In the genomic region with DNA sequence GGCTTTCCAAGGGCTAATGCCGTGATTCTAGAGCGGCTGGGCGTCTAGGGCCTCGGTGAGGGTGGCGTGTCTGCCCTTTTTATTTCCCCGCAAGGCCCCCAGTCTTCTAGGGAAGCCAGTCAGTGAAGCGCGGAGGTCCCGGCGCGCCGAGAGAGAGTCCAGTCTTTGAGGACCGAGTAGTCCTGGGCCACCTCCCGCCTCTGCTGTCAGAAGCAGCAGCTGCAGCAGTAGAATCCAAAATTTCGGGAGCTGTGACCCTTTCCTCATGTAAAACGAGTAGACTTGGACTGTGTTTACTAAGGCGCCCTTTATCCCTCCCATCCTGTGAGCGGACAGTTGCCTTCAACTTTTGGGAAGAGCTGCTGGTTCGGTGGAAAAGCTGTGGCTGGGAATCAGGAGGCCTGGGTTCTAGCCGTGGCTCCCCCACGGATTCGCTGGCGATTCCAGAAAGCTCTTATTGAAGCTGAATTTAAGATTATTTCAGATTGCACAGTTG, we compare ENCODE assay signal across 8 cellular contexts. TPM values are rescaled to one million over a fixed set of nuclear protein-coding genes. Genes with fewer than 3 reads are reported as not detected.
DNase-seq lines count a peak whose midpoint lies in the region; ATAC-seq and TF ChIP-seq lines count a peak whose summit lies in the region.
"Not testable (repeated sequence)": the region's sequence is repeated elsewhere in the genome, so short reads cannot be mapped to it uniquely, and the experiment has no call there.

No MANE protein-coding gene starts in this region.

- H3K9me2 ChIP-seq in Loucy (replicated peaks; ENCODE audit: low read depth, low read length) = not testable (repeated sequence)

- ATAC-seq in GM19035 (IDR thresholded peaks at IDR 0.05; ENCODE audit: unreplicated experiment) = peak; percentile 26
- ATAC-seq in HG02852 (IDR thresholded peaks at IDR 0.05; ENCODE audit: unreplicated experiment) = peak; percentile 35
- peak; percentile 47 for ATAC-seq in left lobe of liver
- ATAC-seq in gastrocnemius medialis = peak; percentile 47 to 49

- not testable (repeated sequence) for H3F3A ChIP-seq in Loucy (ENCODE audit: low read depth)

- TF ChIP-seq POLR2A in gastrocnemius medialis (IDR thresholded peaks at IDR 0.05) = peak in 1 of 2 donors; percentile 7

- peak overlapping the region; percentile 97 for H2AFZ ChIP-seq in Loucy (ENCODE audit: low read length)

- not testable (repeated sequence) for H3K27me3 ChIP-seq in AG04450 (ENCODE audit: control insufficient read depth, insufficient read depth, low read length); Loucy (ENCODE audit: insufficient read depth, low read length, poor library complexity, severe bottlenecking); effector memory CD4-positive, alpha-beta T cell (replicated peaks; ENCODE audit: control insufficient read depth, insufficient read depth, low read length, poor library complexity, severe bottlenecking); gastrocnemius medialis

- in situ Hi-C loops in gastrocnemius medialis (cut with MboI; ENCODE audit: low sequenced_read_pairs in 4 of 4) = loop anchor here in 1 of 4 donors (25.0 kb wide), 1 partner anchor 466 kb away; a partner anchor contains a TSS

- not testable (repeated sequence) for H3K36me3 Mint-ChIP-seq in activated CD4-positive, alpha-beta memory T cell treated with anti-CD3 and anti-CD28 coated beads for 36 hours

- H3K27me3 Mint-ChIP-seq in activated CD4-positive, alpha-beta memory T cell treated with anti-CD3 and anti-CD28 coated beads for 36 hours = not testable (repeated sequence)

- TF ChIP-seq CTCF in AG04450 (IDR thresholded peaks at IDR 0.05; ENCODE audit: low read depth, low read length); Loucy (conservative IDR thresholded peaks at IDR 0.05; ENCODE audit: low read length); gastrocnemius medialis (IDR thresholded peaks at IDR 0.05 in 4 of 5, conservative IDR thresholded peaks at IDR 0.05 in 1 of 5): not testable (repeated sequence)

- POLR2A ChIA-PET in AG04450 (lab: Yijun Ruan, JAX) = interaction anchor here (0.7 to 1.6 kb wide), 5 partner anchors 40 to 292 kb away, joined by 3 to 6 read pairs (median 4); no protein-coding TSS in a partner anchor
- POLR2A ChIA-PET in activated CD4-positive, alpha-beta memory T cell treated with anti-CD3 and anti-CD28 coated beads for 36 hours (lab: Charles Lee) = interaction anchor here (0.7 to 1.7 kb wide), 6 partner anchors 24 to 344 kb away, joined by 3 to 28 read pairs (median 3); a partner anchor contains a TSS

- H3K27ac ChIP-seq in AG04450 (ENCODE audit: low read depth, low read length) (peak overlapping the region; percentile 89), gastrocnemius medialis (peak overlapping the region; percentile 91 to 98 (median 97))
- H3K27ac ChIP-seq in effector memory CD4-positive, alpha-beta T cell (ENCODE audit: insufficient read depth, low read length, poor library complexity, severe bottlenecking) = peak overlapping the region; percentile 86

- intact Hi-C loops in activated CD4-positive, alpha-beta memory T cell treated with anti-CD3 and anti-CD28 coated beads for 36 hours (cut with micrococcal nuclease) = loop anchor here (1.0 to 5.0 kb wide), 4 partner anchors 42 to 344 kb away; a partner anchor contains a TSS
- intact Hi-C loops in gastrocnemius medialis (cut with DNase I; ENCODE audit: low total_unique reads) = loop anchor here (1.0 to 10.0 kb wide), 3 partner anchors 42 to 344 kb away; a partner anchor contains a TSS

- H3K4me2 ChIP-seq in Loucy (ENCODE audit: low read depth, low read length, poor library complexity, severe bottlenecking) = peak overlapping the region; percentile 95

- H3K4me1 ChIP-seq in Loucy (ENCODE audit: insufficient read depth, low read length, poor library complexity, severe bottlenecking) (peaks cover 45% of the 10 kb centered on the region), gastrocnemius medialis (peaks cover 17 to 19% of the 10 kb centered on the region in 2 donors)
- H3K4me1 ChIP-seq in effector memory CD4-positive, alpha-beta T cell (ENCODE audit: control insufficient read depth, insufficient read depth, low read length, poor library complexity, severe bottlenecking) = not testable (repeated sequence)

- H4K20me1 ChIP-seq in Loucy (ENCODE audit: insufficient read depth, low read length, poor library complexity, severe bottlenecking) = peaks cover 30% of the 10 kb centered on the region

- CTCF ChIA-PET in AG04450 (lab: Charles Lee) = interaction anchor here (0.5 to 1.1 kb wide), 7 partner anchors 18 to 488 kb away, joined by 3 to 4 read pairs (median 3); no protein-coding TSS in a partner anchor
- CTCF ChIA-PET in activated CD4-positive, alpha-beta memory T cell treated with anti-CD3 and anti-CD28 coated beads for 36 hours (lab: Charles Lee) = interaction anchor here (0.8 to 1.3 kb wide), 4 partner anchors 35 to 291 kb away, joined by 3 to 4 read pairs (median 3); no protein-coding TSS in a partner anchor

- H3K4me3 ChIP-seq in AG04450 (ENCODE audit: low read depth, low read length) (peak overlapping the region; percentile 82), Loucy (ENCODE audit: low read length, poor library complexity, severe bottlenecking) (peak overlapping the region; percentile 78), gastrocnemius medialis (peak overlapping the region; percentile 89 to 100 (median 96))
- peak overlapping the region; percentile 85 for H3K4me3 ChIP-seq in effector memory CD4-positive, alpha-beta T cell (ENCODE audit: insufficient read depth, low read depth, low read length, poor library complexity, severe bottlenecking)

- H3K9me3 Mint-ChIP-seq in activated CD4-positive, alpha-beta memory T cell treated with anti-CD3 and anti-CD28 coated beads for 36 hours = not testable (repeated sequence)

- H3K4me1 Mint-ChIP-seq in activated CD4-positive, alpha-beta memory T cell treated with anti-CD3 and anti-CD28 coated beads for 36 hours (ENCODE audit: low read depth) = peaks cover 33% of the 10 kb centered on the region

- H3K27ac Mint-ChIP-seq in activated CD4-positive, alpha-beta memory T cell treated with anti-CD3 and anti-CD28 coated beads for 36 hours = peak overlapping the region; percentile 92

- DNase-seq in AG04450 (ENCODE audit: low read depth, low spot score); activated CD4-positive, alpha-beta memory T cell treated with anti-CD3 and anti-CD28 coated beads for 36 hours; effector memory CD4-positive, alpha-beta T cell; left lobe of liver (ENCODE audit: low spot score); gastrocnemius medialis: not testable (repeated sequence)

- not testable (repeated sequence) for H3K36me3 ChIP-seq in Loucy (ENCODE audit: insufficient read depth, low read length); effector memory CD4-positive, alpha-beta T cell (ENCODE audit: control insufficient read depth, insufficient read depth, low read length); gastrocnemius medialis

- peak overlapping the region; percentile 81 for H3K9ac ChIP-seq in Loucy (ENCODE audit: low read depth, low read length, poor library complexity, severe bottlenecking)

- H3K79me2 ChIP-seq in Loucy (ENCODE audit: insufficient read depth, low read length) = peaks cover 58% of the 10 kb centered on the region

- H3K4me3 Mint-ChIP-seq in activated CD4-positive, alpha-beta memory T cell treated with anti-CD3 and anti-CD28 coated beads for 36 hours = peak overlapping the region; percentile 92

- peaks cover 11% of the 10 kb centered on the region; the same call in 1 of the 2 replicates for H3K9me3 ChIP-seq in AG04450 (ENCODE audit: control insufficient read depth, insufficient read depth, low read length)
- H3K9me3 ChIP-seq in Loucy (ENCODE audit: insufficient read depth, low read depth, low read length); effector memory CD4-positive, alpha-beta T cell (ENCODE audit: control insufficient read depth, low read length); gastrocnemius medialis: not testable (repeated sequence)

RNA-seq across cellular contexts. Expression of a gene that starts 0.5 kb away (rescaled TPM):
- polyA plus RNA-seq in AG04450 (2011; rRNA removed) = 20.9 and 21.6 TPM in 2 replicates
- polyA minus RNA-seq in AG04450 (2011; rRNA and poly(A)+ RNA removed) = 28.5 and 33.9 TPM in 2 replicates
- 10 to 100 TPM; 26.8 to 28.1 TPM for total RNA-seq in activated CD4-positive, alpha-beta memory T cell treated with anti-CD3 and anti-CD28 coated beads for 36 hours
- 6.5 TPM for total RNA-seq in left lobe of liver
- total RNA-seq in gastrocnemius medialis = 10 to 100 TPM in 1 of 4 donors, 1 to 10 TPM in 3; 4.8 to 11.2 (median 6.9) TPM
